18 cellular contexts compared by ENCODE assay signal in genomic region chr2:180474716-180475115, GRCh38.
DNase-seq lines count a peak whose midpoint lies in the region; ATAC-seq and TF ChIP-seq lines count a peak whose summit lies in the region.
"Had no signal": no experiment of that assay in that cellular context is flagged by ENCODE, and none has a peak within 500 bp of the region (broad histone marks: within the 10 kb centered on the region; RNA-seq: fewer than 3 reads in every experiment).

No MANE protein-coding gene starts in this region.

- H3K9ac ChIP-seq in SK-N-SH = no peak overlapping the region

- no peaks in the 10 kb centered on the region for H3K79me2 ChIP-seq in SK-N-SH (ENCODE audit: insufficient read depth)

- TF ChIP-seq CTCF in SK-N-SH (IDR thresholded peaks at IDR 0.05) = no peak
- no peak for TF ChIP-seq CTCF in choroid plexus epithelial cell (conservative IDR thresholded peaks at IDR 0.05; ENCODE audit: low read depth, low read length)

- no peak overlapping the region for H2AFZ ChIP-seq in SK-N-SH (ENCODE audit: low read depth)

- H3K9me2 ChIP-seq in SK-N-SH = no peaks in the 10 kb centered on the region

- no peak for TF ChIP-seq RAD21 in SK-N-SH (IDR thresholded peaks at IDR 0.05; ENCODE audit: low read length)

- H3K36me3 ChIP-seq in SK-N-SH (replicated peaks in 1 of 2; ENCODE audit: control insufficient read depth in 1 of 2, insufficient read depth in 2 of 2, low read length in 1 of 2) = no peaks in the 10 kb centered on the region
- H3K36me3 ChIP-seq: HAP-1 had no signal

- H3K4me2 ChIP-seq in SK-N-SH = no peak overlapping the region
- H3K4me2 ChIP-seq: A549 had no signal

- no peaks in the 10 kb centered on the region for H4K20me1 ChIP-seq in SK-N-SH (ENCODE audit: insufficient read depth)

- H3K4me1 ChIP-seq in SK-N-SH (ENCODE audit: control insufficient read depth in 1 of 2, insufficient read depth in 2 of 2, low read depth in 1 of 2, low read length in 1 of 2) = no peaks in the 10 kb centered on the region; a peak in 1 of 4 replicates
- H3K4me1 ChIP-seq: A549, HAP-1 had no signal

- H3K27me3 ChIP-seq in SK-N-SH (ENCODE audit: insufficient read depth) = no peaks in the 10 kb centered on the region

- no peak overlapping the region for H3K27ac ChIP-seq in SK-N-SH (ENCODE audit: low read depth in 2 of 2, low read length in 1 of 2)
- H3K27ac ChIP-seq: A549, HL-60 had no signal

- POLR2A ChIA-PET in SK-N-SH (lab: Yijun Ruan, JAX) = no interaction called here

- TF ChIP-seq EP300 in SK-N-SH (IDR thresholded peaks at IDR 0.05; ENCODE audit: borderline replicate concordance in 1 of 2, low read depth in 1 of 2, low read length in 1 of 2) = no peak

- DNase-seq in SK-N-SH = no peak
- DNase-seq in NCI-H524 (lab: John Stamatoyannopoulos, UW) = peak; percentile 8 to 69
- peak; percentile 13 for DNase-seq in choroid plexus epithelial cell (ENCODE audit: low read depth)
- DNase-seq in NCI-H1092 treated with DMSO at 0.1 percent for 48 hours (lab: John Stamatoyannopoulos, UW) = no peak
- DNase-seq: Calu3, DMS79 treated with DMSO at 0.1 percent for 48 hours, NCI-H2029, NCI-H345, NCI-H748 treated with DMSO at 0.1 percent for 48 hours, SHP77, SW 1271 had no signal

- CTCF ChIA-PET in SK-N-SH (lab: Yijun Ruan, JAX) = interaction anchor here (1.6 kb wide), 1 partner anchor 13 kb away, joined by 4 read pairs; no protein-coding TSS in a partner anchor

- no peaks in the 10 kb centered on the region for H3F3A ChIP-seq in SK-N-SH (replicated peaks; ENCODE audit: insufficient read depth)

- no peak overlapping the region for H3K4me3 ChIP-seq in SK-N-SH (ENCODE audit: low read depth in 2 of 2, low read length in 1 of 2)
- H3K4me3 ChIP-seq in choroid plexus epithelial cell (ENCODE audit: low read depth, low read length) = no peak overlapping the region
- H3K4me3 ChIP-seq: A549, HAP-1, K562 had no signal

- ATAC-seq in SK-N-SH treated with all-trans-retinoic acid at 6 μM for 48 hours = no peak
- ATAC-seq in HG02759 (IDR thresholded peaks at IDR 0.05; ENCODE audit: unreplicated experiment) = no peak
- no peak for ATAC-seq in GM18861 (IDR thresholded peaks at IDR 0.05; ENCODE audit: unreplicated experiment)
- ATAC-seq: A549, K562 had no signal

- H3K9me3 ChIP-seq in SK-N-SH = no peaks in the 10 kb centered on the region
- H3K9me3 ChIP-seq: A549, HAP-1 had no signal

TF ChIP-seq in SK-N-SH, 30 proteins besides CTCF, POLR2A, EP300 and RAD21:
- TF ChIP-seq GATA2 (CRISPR knock-in tag; IDR thresholded peaks at IDR 0.05) (0 out of 2 replicates have a peak, but pooled peaks have one; percentile 18), RFX5 (IDR thresholded peaks at IDR 0.05; ENCODE audit: low read length) (no peak)

TF ChIP-seq in SK-N-SH treated with all-trans-retinoic acid at 6 μM for 48 hours, 23 proteins besides CTCF, POLR2A, EP300 and RAD21:
- TF ChIP-seq ZC3H10 (CRISPR knock-in tag; IDR thresholded peaks at IDR 0.05) (no peak), ZNF565 (CRISPR knock-in tag; conservative IDR thresholded peaks at IDR 0.05; ENCODE audit: low read depth) (no peak), TOX (CRISPR knock-in tag; IDR thresholded peaks at IDR 0.05; ENCODE audit: borderline replicate concordance) (no peak), PPARA (CRISPR knock-in tag; IDR thresholded peaks at IDR 0.05; ENCODE audit: borderline replicate concordance) (no peak), ZFP30 (CRISPR knock-in tag; IDR thresholded peaks at IDR 0.05) (no peak), SNAI2 (CRISPR knock-in tag; IDR thresholded peaks at IDR 0.05) (no peak), ZNF70 (CRISPR knock-in tag; IDR thresholded peaks at IDR 0.05) (no peak), CREB5 (CRISPR knock-in tag; IDR thresholded peaks at IDR 0.05; ENCODE audit: low read depth) (no peak), CSDC2 (CRISPR knock-in tag; IDR thresholded peaks at IDR 0.05) (no peak), RARB (CRISPR knock-in tag; IDR thresholded peaks at IDR 0.05) (no peak), BACH2 (CRISPR knock-in tag; IDR thresholded peaks at IDR 0.05; ENCODE audit: borderline replicate concordance) (no peak), ARNTL (CRISPR knock-in tag; IDR thresholded peaks at IDR 0.05; ENCODE audit: borderline replicate concordance, low read depth) (no peak), ESRRG (CRISPR knock-in tag; IDR thresholded peaks at IDR 0.05) (no peak), ZNF8 (CRISPR knock-in tag; IDR thresholded peaks at IDR 0.05) (no peak), ZFP3 (CRISPR knock-in tag; IDR thresholded peaks at IDR 0.05) (no peak)
- TF ChIP-seq, protein P1, sequence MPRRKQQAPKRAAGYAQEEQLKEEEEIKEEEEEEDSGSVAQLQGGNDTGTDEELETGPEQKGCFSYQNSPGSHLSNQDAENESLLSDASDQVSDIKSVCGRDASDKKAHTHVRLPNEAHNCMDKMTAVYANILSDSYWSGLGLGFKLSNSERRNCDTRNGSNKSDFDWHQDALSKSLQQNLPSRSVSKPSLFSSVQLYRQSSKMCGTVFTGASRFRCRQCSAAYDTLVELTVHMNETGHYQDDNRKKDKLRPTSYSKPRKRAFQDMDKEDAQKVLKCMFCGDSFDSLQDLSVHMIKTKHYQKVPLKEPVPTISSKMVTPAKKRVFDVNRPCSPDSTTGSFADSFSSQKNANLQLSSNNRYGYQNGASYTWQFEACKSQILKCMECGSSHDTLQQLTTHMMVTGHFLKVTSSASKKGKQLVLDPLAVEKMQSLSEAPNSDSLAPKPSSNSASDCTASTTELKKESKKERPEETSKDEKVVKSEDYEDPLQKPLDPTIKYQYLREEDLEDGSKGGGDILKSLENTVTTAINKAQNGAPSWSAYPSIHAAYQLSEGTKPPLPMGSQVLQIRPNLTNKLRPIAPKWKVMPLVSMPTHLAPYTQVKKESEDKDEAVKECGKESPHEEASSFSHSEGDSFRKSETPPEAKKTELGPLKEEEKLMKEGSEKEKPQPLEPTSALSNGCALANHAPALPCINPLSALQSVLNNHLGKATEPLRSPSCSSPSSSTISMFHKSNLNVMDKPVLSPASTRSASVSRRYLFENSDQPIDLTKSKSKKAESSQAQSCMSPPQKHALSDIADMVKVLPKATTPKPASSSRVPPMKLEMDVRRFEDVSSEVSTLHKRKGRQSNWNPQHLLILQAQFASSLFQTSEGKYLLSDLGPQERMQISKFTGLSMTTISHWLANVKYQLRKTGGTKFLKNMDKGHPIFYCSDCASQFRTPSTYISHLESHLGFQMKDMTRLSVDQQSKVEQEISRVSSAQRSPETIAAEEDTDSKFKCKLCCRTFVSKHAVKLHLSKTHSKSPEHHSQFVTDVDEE (CRISPR knock-in tag; IDR thresholded peaks at IDR 0.05) = no peak
- TF ChIP-seq, protein P2, sequence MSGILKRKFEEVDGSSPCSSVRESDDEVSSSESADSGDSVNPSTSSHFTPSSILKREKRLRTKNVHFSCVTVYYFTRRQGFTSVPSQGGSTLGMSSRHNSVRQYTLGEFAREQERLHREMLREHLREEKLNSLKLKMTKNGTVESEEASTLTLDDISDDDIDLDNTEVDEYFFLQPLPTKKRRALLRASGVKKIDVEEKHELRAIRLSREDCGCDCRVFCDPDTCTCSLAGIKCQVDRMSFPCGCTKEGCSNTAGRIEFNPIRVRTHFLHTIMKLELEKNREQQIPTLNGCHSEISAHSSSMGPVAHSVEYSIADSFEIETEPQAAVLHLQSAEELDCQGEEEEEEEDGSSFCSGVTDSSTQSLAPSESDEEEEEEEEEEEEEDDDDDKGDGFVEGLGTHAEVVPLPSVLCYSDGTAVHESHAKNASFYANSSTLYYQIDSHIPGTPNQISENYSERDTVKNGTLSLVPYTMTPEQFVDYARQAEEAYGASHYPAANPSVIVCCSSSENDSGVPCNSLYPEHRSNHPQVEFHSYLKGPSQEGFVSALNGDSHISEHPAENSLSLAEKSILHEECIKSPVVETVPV (CRISPR knock-in tag; IDR thresholded peaks at IDR 0.05) = no peak

Comparison
In these comparisons a context has a peak if more than half of its experiments do, and no peak if none do; other contexts are left out.
1. DNase-seq: peak in NCI-H524 (2 of 2) and choroid plexus epithelial cell (single experiment); none in SK-N-SH (single experiment) and NCI-H1092 treated with DMSO at 0.1 percent for 48 hours (single experiment).